In the genomic region with DNA sequence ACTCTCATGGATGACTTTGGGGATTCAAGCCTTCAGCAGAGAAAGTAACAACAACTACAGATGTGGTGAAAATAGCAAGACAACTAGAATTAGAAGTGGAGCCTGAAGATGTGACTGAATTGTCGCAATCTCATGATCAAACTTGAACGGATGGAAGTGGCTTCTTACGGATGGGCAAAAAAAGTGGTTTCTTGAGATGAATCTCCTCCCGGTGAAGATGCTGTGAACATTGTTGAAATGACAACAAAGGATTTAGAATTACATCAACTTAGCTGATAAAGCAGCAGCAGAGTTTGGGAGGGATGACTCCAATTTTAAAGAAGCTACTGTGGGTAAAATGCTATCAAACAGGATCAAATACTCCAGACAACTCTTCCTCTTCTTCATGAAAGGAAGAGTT, we compare ENCODE assay signal across 15 cellular contexts. TPM values are rescaled to one million over a fixed set of nuclear protein-coding genes. Genes with fewer than 3 reads are reported as not detected.
DNase-seq lines count a peak whose midpoint lies in the region; ATAC-seq, FAIRE-seq and TF ChIP-seq lines count a peak whose summit lies in the region.
"Had no signal": no experiment of that assay in that cellular context is flagged by ENCODE, and none has a peak within 500 bp of the region (broad histone marks: within the 10 kb centered on the region; RNA-seq: fewer than 3 reads in every experiment).

No MANE protein-coding gene starts in this region.

- H3K9me3 ChIP-seq in SJSA1 (replicated peaks) (no peaks in the 10 kb centered on the region), astrocyte (ENCODE audit: insufficient read depth, low read depth, low read length) (no peaks in the 10 kb centered on the region), gastrocnemius medialis (no peaks in the 10 kb centered on the region)
- H3K9me3 ChIP-seq: breast epithelium had no signal

- FAIRE-seq in astrocyte (lab: Jason Lieb, UNC), result no peak

- H3K27me3 Mint-ChIP-seq in activated naive CD4-positive, alpha-beta T cell treated with anti-CD3 and anti-CD28 coated beads, Interleukin-2, amount 10 ng/mL, durations not matched to agents 7 days and 5 days, result no peaks in the 10 kb centered on the region
- no peaks in the 10 kb centered on the region for H3K27me3 Mint-ChIP-seq in astrocyte (ENCODE audit: low read depth, unreplicated experiment)
- no peaks in the 10 kb centered on the region for H3K27me3 Mint-ChIP-seq in osteocyte (ENCODE audit: unreplicated experiment)

- no peaks in the 10 kb centered on the region for H3K9me3 Mint-ChIP-seq in activated naive CD4-positive, alpha-beta T cell treated with anti-CD3 and anti-CD28 coated beads, Interleukin-2, amount 10 ng/mL, durations not matched to agents 7 days and 5 days
- H3K9me3 Mint-ChIP-seq in astrocyte (ENCODE audit: unreplicated experiment) (no peaks in the 10 kb centered on the region), osteocyte (ENCODE audit: unreplicated experiment) (no peaks in the 10 kb centered on the region)
- H3K9me3 Mint-ChIP-seq: H9 had no signal

- no peaks in the 10 kb centered on the region for H3K27me3 ChIP-seq in SJSA1 (replicated peaks)
- H3K27me3 ChIP-seq in astrocyte (ENCODE audit: insufficient read depth, low read length), result no peaks in the 10 kb centered on the region
- no peaks in the 10 kb centered on the region for H3K27me3 ChIP-seq in gastrocnemius medialis
- H3K27me3 ChIP-seq: breast epithelium, dorsolateral prefrontal cortex had no signal

- no peak for DNase-seq in activated naive CD4-positive, alpha-beta T cell treated with anti-CD3 and anti-CD28 coated beads, Interleukin-2, amount 10 ng/mL, durations not matched to agents 7 days and 5 days
- no peak for DNase-seq in activated naive CD4-positive, alpha-beta T cell treated with Interleukin-2 at 50 U/mL for 16 hours
- no peak for DNase-seq in SJSA1 (ENCODE audit: low read depth in 1 of 2, low spot score in 2 of 2)
- DNase-seq in astrocyte (ENCODE audit: low read depth), result no peak
- DNase-seq in gastrocnemius medialis, result no peak
- DNase-seq in osteocyte (ENCODE audit: extremely low spot score, unreplicated experiment), result no peak
- DNase-seq in activated gamma-delta T cell (lab: John Stamatoyannopoulos, UW), result no peak
- DNase-seq: activated gamma-delta T cell treated with Interleukin-2 at 50 U/mL for 16 hours; COR-L47; dorsolateral prefrontal cortex; H9; NCI-H187; stimulated activated CD4-positive, alpha-beta T cell treated with anti-CD3 and anti-CD28 coated beads, Interleukin-1b, Interleukin-23, amount 100 ng/mL, for 48 hours had no signal

- H3K4me1 Mint-ChIP-seq in activated naive CD4-positive, alpha-beta T cell treated with anti-CD3 and anti-CD28 coated beads, Interleukin-2, amount 10 ng/mL, durations not matched to agents 7 days and 5 days, result peaks cover 80% of the 10 kb centered on the region
- H3K4me1 Mint-ChIP-seq in astrocyte (ENCODE audit: low read depth, unreplicated experiment) (peaks cover 29% of the 10 kb centered on the region), osteocyte (ENCODE audit: unreplicated experiment) (peaks cover 16% of the 10 kb centered on the region)

- H4K20me1 ChIP-seq in astrocyte (ENCODE audit: insufficient read depth, low read length), result peaks cover 80% of the 10 kb centered on the region

- H3K4me3 ChIP-seq in SJSA1 (no peak overlapping the region), astrocyte (ENCODE audit: insufficient read depth, low read depth, low read length) (no peak overlapping the region), gastrocnemius medialis (no peak overlapping the region)
- H3K4me3 ChIP-seq: breast epithelium, dorsolateral prefrontal cortex had no signal

- H3K27ac ChIP-seq in SJSA1, result 0 out of 2 replicates have a peak overlapping the region, but pooled peaks have one; percentile 2
- no peak overlapping the region for H3K27ac ChIP-seq in astrocyte (ENCODE audit: low read depth, low read length)
- H3K27ac ChIP-seq in gastrocnemius medialis, result peak overlapping the region in 3 of 4 donors; percentile 68 to 79 (median 72)
- H3K27ac ChIP-seq: breast epithelium had no signal

- TF ChIP-seq CTCF in astrocyte (IDR thresholded peaks at IDR 0.05; ENCODE audit: insufficient read depth, low read depth, low read length) (no peak), gastrocnemius medialis (IDR thresholded peaks at IDR 0.05 in 4 of 5, conservative IDR thresholded peaks at IDR 0.05 in 1 of 5) (no peak), osteocyte (IDR thresholded peaks at IDR 0.05) (no peak)

- CTCF ChIA-PET in activated naive CD4-positive, alpha-beta T cell treated with anti-CD3 and anti-CD28 coated beads, Interleukin-2, amount 10 ng/mL, durations not matched to agents 7 days and 5 days (lab: Charles Lee), result interaction anchor here (1.6 kb wide), 1 partner anchor 35 kb away, joined by 6 read pairs; no protein-coding TSS in a partner anchor

- H3K27ac Mint-ChIP-seq in activated naive CD4-positive, alpha-beta T cell treated with anti-CD3 and anti-CD28 coated beads, Interleukin-2, amount 10 ng/mL, durations not matched to agents 7 days and 5 days, result peak overlapping the region; percentile 68
- peak overlapping the region; percentile 63 for H3K27ac Mint-ChIP-seq in astrocyte (ENCODE audit: unreplicated experiment)
- no peak overlapping the region for H3K27ac Mint-ChIP-seq in osteocyte (ENCODE audit: unreplicated experiment)

- no peak for ATAC-seq in gastrocnemius medialis
- ATAC-seq in HG03521 (IDR thresholded peaks at IDR 0.05; ENCODE audit: unreplicated experiment), result no peak

- peaks cover 57% of the 10 kb centered on the region for H3K36me3 Mint-ChIP-seq in activated naive CD4-positive, alpha-beta T cell treated with anti-CD3 and anti-CD28 coated beads, Interleukin-2, amount 10 ng/mL, durations not matched to agents 7 days and 5 days
- H3K36me3 Mint-ChIP-seq in astrocyte (ENCODE audit: low read depth, unreplicated experiment) (peaks cover 2% of the 10 kb centered on the region), osteocyte (ENCODE audit: unreplicated experiment) (peaks cover 5% of the 10 kb centered on the region)

- in situ Hi-C loops in gastrocnemius medialis (cut with MboI; ENCODE audit: low sequenced_read_pairs in 4 of 4), result no loop called here

- H3K4me2 ChIP-seq in astrocyte (ENCODE audit: low read length), result no peak overlapping the region

- no peak for TF ChIP-seq POLR2A in gastrocnemius medialis (IDR thresholded peaks at IDR 0.05)

- H3K4me1 ChIP-seq in SJSA1 (replicated peaks) (peaks cover 22% of the 10 kb centered on the region), astrocyte (ENCODE audit: insufficient read depth, low read length) (peaks cover 7% of the 10 kb centered on the region), gastrocnemius medialis (peaks cover 23 to 71% of the 10 kb centered on the region in 2 donors)
- H3K4me1 ChIP-seq: breast epithelium had no signal

- H3K79me2 ChIP-seq in astrocyte (ENCODE audit: insufficient read depth, low read length), result peaks cover 74% of the 10 kb centered on the region

- no peak overlapping the region for H3K4me3 Mint-ChIP-seq in activated naive CD4-positive, alpha-beta T cell treated with anti-CD3 and anti-CD28 coated beads, Interleukin-2, amount 10 ng/mL, durations not matched to agents 7 days and 5 days
- H3K4me3 Mint-ChIP-seq in astrocyte (ENCODE audit: unreplicated experiment) (no peak overlapping the region), osteocyte (ENCODE audit: unreplicated experiment) (no peak overlapping the region)
- H3K4me3 Mint-ChIP-seq: H9 had no signal

- no peak overlapping the region for H2AFZ ChIP-seq in astrocyte (ENCODE audit: low read depth, low read length)

- H3K36me3 ChIP-seq in SJSA1 (peaks cover 32% of the 10 kb centered on the region), astrocyte (ENCODE audit: insufficient read depth, low read length) (no peaks in the 10 kb centered on the region), gastrocnemius medialis (no peaks in the 10 kb centered on the region)
- H3K36me3 ChIP-seq: breast epithelium had no signal

- H3K9ac ChIP-seq in astrocyte (ENCODE audit: low read length), result no peak overlapping the region

- intact Hi-C loops in gastrocnemius medialis (cut with DNase I; ENCODE audit: low total_unique reads), result no loop called here

RNA-seq across cellular contexts. Expression of a gene that starts 43.1 kb away (rescaled TPM):
- 83.8 and 84.9 TPM in 2 replicates for total RNA-seq in SJSA1 (2014; rRNA removed; shearing (Covaris generic))
- total RNA-seq in astrocyte (108 and 110 TPM in 2 replicates), gastrocnemius medialis (10 to 100 TPM; 30.0 to 47.3 (median 39.1) TPM), osteocyte (66.0 and 75.0 TPM in 2 replicates)
